Comparison of ENCODE assay signal across 1 cellular context in the genomic region with DNA sequence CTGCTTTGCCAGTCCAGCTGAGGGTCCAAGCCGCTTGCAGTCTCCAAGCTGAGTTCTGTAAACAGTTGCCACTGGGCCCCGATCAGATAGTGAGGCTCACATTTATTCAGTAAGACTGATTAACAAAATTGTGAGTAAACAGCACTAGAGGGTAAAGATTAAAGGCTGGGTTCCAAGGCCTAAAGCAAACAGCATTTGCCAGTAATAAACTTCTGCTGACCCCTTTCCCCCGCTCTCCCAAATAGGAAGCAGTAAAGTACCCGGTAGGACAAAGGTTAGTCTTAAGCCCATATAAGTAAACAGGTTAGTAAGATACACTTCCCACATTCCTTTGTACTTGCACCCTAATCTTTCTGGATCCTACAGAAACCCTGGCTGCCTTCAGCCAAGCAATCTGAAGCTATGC.
TF ChIP-seq lines count a peak whose summit lies in the region.

No MANE protein-coding gene starts in this region.

TF ChIP-seq in HepG2, 621 proteins besides CTCF, POLR2A, EP300 and RAD21 (continued from another document and continues in another):
- TF ChIP-seq, protein P1, sequence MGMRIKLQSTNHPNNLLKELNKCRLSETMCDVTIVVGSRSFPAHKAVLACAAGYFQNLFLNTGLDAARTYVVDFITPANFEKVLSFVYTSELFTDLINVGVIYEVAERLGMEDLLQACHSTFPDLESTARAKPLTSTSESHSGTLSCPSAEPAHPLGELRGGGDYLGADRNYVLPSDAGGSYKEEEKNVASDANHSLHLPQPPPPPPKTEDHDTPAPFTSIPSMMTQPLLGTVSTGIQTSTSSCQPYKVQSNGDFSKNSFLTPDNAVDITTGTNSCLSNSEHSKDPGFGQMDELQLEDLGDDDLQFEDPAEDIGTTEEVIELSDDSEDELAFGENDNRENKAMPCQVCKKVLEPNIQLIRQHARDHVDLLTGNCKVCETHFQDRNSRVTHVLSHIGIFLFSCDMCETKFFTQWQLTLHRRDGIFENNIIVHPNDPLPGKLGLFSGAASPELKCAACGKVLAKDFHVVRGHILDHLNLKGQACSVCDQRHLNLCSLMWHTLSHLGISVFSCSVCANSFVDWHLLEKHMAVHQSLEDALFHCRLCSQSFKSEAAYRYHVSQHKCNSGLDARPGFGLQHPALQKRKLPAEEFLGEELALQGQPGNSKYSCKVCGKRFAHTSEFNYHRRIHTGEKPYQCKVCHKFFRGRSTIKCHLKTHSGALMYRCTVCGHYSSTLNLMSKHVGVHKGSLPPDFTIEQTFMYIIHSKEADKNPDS (CRISPR knock-in tag; IDR thresholded peaks at IDR 0.05) = peak; percentile 91
- TF ChIP-seq SOX5 (CRISPR knock-in tag; IDR thresholded peaks at IDR 0.05; ENCODE audit: borderline replicate concordance) (peak; percentile 88), ZFY (CRISPR knock-in tag; IDR thresholded peaks at IDR 0.05) (0 out of 2 replicates have a peak, but pooled peaks have one; percentile 25), PAX8 (CRISPR knock-in tag; IDR thresholded peaks at IDR 0.05; ENCODE audit: borderline replicate concordance) (no peak), RARG (CRISPR knock-in tag; IDR thresholded peaks at IDR 0.05; ENCODE audit: low read depth) (no peak), MIER3 (CRISPR knock-in tag; IDR thresholded peaks at IDR 0.05; ENCODE audit: borderline replicate concordance) (peak; percentile 82; the same call in 1 of the 2 replicates), RAD51 (IDR thresholded peaks at IDR 0.05; ENCODE audit: borderline replicate concordance) (no peak), MTF2 (CRISPR knock-in tag; IDR thresholded peaks at IDR 0.05; ENCODE audit: borderline replicate concordance) (no peak), NCOA2 (CRISPR knock-in tag; IDR thresholded peaks at IDR 0.05) (peak; percentile 98), ZZZ3 (CRISPR knock-in tag; IDR thresholded peaks at IDR 0.05; ENCODE audit: borderline replicate concordance) (no peak), TCF7L2 (IDR thresholded peaks at IDR 0.05; ENCODE audit: low read depth, low read length) (peak; percentile 48; the same call in 1 of the 2 replicates), ZNF572 (CRISPR knock-in tag; IDR thresholded peaks at IDR 0.05) (no peak), ZNF17 (CRISPR knock-in tag; IDR thresholded peaks at IDR 0.05) (no peak), TP53 (CRISPR knock-in tag; conservative IDR thresholded peaks at IDR 0.05) (no peak), TAF15 (IDR thresholded peaks at IDR 0.05; ENCODE audit: low read depth, low read length, poor library complexity, severe bottlenecking) (no peak), NCOA5 (CRISPR knock-in tag; IDR thresholded peaks at IDR 0.05) (no peak), ZNF24 (IDR thresholded peaks at IDR 0.05) (no peak), SYNCRIP (IDR thresholded peaks at IDR 0.05; ENCODE audit: insufficient read depth, low read depth, low read length) (no peak), KAT8 (CRISPR knock-in tag; IDR thresholded peaks at IDR 0.05) (peak; percentile 76), ZNF629 (CRISPR knock-in tag; conservative IDR thresholded peaks at IDR 0.05) (peak; percentile 29; the same call in 1 of the 2 replicates), NONO (IDR thresholded peaks at IDR 0.05) (no peak), NONO (CRISPR knock-in tag; conservative IDR thresholded peaks at IDR 0.05) (peak; percentile 38; the same call in 1 of the 2 replicates), SUZ12 (IDR thresholded peaks at IDR 0.05; ENCODE audit: low read depth, low read length) (no peak), ZNF263 (CRISPR knock-in tag; IDR thresholded peaks at IDR 0.05) (no peak), MYNN (CRISPR knock-in tag; IDR thresholded peaks at IDR 0.05; ENCODE audit: low read depth) (no peak), KDM6A (CRISPR knock-in tag; IDR thresholded peaks at IDR 0.05; ENCODE audit: low read depth) (peak; percentile 98), ZNF652 (CRISPR knock-in tag; IDR thresholded peaks at IDR 0.05; ENCODE audit: borderline replicate concordance, low read depth) (0 out of 2 replicates have a peak, but pooled peaks have one; percentile 12), ZNF644 (CRISPR knock-in tag; IDR thresholded peaks at IDR 0.05; ENCODE audit: low read depth) (peak; percentile 36; the same call in 1 of the 2 replicates), IRF2 (CRISPR knock-in tag; IDR thresholded peaks at IDR 0.05) (peak; percentile 85), NCOR1 (IDR thresholded peaks at IDR 0.05; ENCODE audit: borderline replicate concordance, low read length) (peak; percentile 81), FOXP1 (IDR thresholded peaks at IDR 0.05) (peak; percentile 87), FOXP1 (CRISPR knock-in tag; IDR thresholded peaks at IDR 0.05) (peak; percentile 99), SMARCC2 (IDR thresholded peaks at IDR 0.05) (no peak), PHF21A (CRISPR knock-in tag; IDR thresholded peaks at IDR 0.05) (peak; percentile 74), ZNF205 (CRISPR knock-in tag; IDR thresholded peaks at IDR 0.05) (0 out of 2 replicates have a peak, but pooled peaks have one; percentile 42), ZFP62 (CRISPR knock-in tag; IDR thresholded peaks at IDR 0.05) (no peak), RARA (CRISPR knock-in tag; IDR thresholded peaks at IDR 0.05) (peak; percentile 100)
- TF ChIP-seq, protein P2, sequence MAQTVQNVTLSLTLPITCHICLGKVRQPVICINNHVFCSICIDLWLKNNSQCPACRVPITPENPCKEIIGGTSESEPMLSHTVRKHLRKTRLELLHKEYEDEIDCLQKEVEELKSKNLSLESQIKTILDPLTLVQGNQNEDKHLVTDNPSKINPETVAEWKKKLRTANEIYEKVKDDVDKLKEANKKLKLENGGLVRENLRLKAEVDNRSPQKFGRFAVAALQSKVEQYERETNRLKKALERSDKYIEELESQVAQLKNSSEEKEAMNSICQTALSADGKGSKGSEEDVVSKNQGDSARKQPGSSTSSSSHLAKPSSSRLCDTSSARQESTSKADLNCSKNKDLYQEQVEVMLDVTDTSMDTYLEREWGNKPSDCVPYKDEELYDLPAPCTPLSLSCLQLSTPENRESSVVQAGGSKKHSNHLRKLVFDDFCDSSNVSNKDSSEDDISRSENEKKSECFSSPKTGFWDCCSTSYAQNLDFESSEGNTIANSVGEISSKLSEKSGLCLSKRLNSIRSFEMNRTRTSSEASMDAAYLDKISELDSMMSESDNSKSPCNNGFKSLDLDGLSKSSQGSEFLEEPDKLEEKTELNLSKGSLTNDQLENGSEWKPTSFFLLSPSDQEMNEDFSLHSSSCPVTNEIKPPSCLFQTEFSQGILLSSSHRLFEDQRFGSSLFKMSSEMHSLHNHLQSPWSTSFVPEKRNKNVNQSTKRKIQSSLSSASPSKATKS (CRISPR knock-in tag; IDR thresholded peaks at IDR 0.05) = no peak
- TF ChIP-seq, protein P3, sequence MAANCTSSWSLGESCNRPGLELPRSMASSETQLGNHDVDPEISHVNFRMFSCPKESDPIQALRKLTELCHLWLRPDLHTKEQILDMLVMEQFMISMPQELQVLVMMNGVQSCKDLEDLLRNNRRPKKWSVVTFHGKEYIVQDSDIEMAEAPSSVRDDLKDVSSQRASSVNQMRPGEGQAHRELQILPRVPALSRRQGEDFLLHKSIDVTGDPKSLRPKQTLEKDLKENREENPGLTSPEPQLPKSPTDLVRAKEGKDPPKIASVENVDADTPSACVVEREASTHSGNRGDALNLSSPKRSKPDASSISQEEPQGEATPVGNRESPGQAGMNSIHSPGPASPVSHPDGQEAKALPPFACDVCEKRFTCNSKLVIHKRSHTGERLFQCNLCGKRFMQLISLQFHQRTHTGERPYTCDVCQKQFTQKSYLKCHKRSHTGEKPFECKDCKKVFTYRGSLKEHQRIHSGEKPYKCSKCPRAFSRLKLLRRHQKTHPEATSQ (CRISPR knock-in tag; IDR thresholded peaks at IDR 0.05; ENCODE audit: borderline replicate concordance) = peak; percentile 68; the same call in 1 of the 2 replicates
- TF ChIP-seq, protein P4, sequence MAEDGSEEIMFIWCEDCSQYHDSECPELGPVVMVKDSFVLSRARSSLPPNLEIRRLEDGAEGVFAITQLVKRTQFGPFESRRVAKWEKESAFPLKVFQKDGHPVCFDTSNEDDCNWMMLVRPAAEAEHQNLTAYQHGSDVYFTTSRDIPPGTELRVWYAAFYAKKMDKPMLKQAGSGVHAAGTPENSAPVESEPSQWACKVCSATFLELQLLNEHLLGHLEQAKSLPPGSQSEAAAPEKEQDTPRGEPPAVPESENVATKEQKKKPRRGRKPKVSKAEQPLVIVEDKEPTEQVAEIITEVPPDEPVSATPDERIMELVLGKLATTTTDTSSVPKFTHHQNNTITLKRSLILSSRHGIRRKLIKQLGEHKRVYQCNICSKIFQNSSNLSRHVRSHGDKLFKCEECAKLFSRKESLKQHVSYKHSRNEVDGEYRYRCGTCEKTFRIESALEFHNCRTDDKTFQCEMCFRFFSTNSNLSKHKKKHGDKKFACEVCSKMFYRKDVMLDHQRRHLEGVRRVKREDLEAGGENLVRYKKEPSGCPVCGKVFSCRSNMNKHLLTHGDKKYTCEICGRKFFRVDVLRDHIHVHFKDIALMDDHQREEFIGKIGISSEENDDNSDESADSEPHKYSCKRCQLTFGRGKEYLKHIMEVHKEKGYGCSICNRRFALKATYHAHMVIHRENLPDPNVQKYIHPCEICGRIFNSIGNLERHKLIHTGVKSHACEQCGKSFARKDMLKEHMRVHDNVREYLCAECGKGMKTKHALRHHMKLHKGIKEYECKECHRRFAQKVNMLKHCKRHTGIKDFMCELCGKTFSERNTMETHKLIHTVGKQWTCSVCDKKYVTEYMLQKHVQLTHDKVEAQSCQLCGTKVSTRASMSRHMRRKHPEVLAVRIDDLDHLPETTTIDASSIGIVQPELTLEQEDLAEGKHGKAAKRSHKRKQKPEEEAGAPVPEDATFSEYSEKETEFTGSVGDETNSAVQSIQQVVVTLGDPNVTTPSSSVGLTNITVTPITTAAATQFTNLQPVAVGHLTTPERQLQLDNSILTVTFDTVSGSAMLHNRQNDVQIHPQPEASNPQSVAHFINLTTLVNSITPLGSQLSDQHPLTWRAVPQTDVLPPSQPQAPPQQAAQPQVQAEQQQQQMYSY (CRISPR knock-in tag; IDR thresholded peaks at IDR 0.05) = no peak
- TF ChIP-seq, protein P5, sequence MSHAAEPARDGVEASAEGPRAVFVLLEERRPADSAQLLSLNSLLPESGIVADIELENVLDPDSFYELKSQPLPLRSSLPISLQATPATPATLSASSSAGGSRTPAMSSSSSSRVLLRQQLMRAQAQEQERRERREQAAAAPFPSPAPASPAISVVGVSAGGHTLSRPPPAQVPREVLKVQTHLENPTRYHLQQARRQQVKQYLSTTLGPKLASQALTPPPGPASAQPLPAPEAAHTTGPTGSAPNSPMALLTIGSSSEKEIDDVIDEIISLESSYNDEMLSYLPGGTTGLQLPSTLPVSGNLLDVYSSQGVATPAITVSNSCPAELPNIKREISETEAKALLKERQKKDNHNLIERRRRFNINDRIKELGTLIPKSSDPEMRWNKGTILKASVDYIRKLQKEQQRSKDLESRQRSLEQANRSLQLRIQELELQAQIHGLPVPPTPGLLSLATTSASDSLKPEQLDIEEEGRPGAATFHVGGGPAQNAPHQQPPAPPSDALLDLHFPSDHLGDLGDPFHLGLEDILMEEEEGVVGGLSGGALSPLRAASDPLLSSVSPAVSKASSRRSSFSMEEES (CRISPR knock-in tag; IDR thresholded peaks at IDR 0.05) = peak; percentile 78
- TF ChIP-seq, protein P6, sequence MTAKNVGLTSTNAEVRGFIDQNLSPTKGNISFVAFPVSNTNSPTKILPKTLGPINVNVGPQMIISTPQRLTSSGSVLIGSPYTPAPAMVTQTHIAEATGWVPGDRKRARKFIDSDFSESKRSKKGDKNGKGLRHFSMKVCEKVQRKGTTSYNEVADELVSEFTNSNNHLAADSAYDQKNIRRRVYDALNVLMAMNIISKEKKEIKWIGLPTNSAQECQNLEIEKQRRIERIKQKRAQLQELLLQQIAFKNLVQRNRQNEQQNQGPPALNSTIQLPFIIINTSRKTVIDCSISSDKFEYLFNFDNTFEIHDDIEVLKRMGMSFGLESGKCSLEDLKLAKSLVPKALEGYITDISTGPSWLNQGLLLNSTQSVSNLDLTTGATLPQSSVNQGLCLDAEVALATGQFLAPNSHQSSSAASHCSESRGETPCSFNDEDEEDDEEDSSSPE (CRISPR knock-in tag; IDR thresholded peaks at IDR 0.05) = no peak
- TF ChIP-seq, protein P7, sequence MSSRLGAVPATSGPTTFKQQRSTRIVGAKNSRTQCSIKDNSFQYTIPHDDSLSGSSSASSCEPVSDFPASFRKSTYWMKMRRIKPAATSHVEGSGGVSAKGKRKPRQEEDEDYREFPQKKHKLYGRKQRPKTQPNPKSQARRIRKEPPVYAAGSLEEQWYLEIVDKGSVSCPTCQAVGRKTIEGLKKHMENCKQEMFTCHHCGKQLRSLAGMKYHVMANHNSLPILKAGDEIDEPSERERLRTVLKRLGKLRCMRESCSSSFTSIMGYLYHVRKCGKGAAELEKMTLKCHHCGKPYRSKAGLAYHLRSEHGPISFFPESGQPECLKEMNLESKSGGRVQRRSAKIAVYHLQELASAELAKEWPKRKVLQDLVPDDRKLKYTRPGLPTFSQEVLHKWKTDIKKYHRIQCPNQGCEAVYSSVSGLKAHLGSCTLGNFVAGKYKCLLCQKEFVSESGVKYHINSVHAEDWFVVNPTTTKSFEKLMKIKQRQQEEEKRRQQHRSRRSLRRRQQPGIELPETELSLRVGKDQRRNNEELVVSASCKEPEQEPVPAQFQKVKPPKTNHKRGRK (CRISPR knock-in tag; IDR thresholded peaks at IDR 0.05) = no peak
- TF ChIP-seq, protein P8, sequence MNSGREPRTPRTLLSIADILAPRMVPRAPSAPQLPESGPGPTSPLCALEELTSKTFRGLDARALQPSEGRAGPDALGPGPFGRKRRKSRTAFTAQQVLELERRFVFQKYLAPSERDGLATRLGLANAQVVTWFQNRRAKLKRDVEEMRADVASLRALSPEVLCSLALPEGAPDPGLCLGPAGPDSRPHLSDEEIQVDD (CRISPR knock-in tag; IDR thresholded peaks at IDR 0.05; ENCODE audit: borderline replicate concordance) = no peak
- TF ChIP-seq, protein P9, sequence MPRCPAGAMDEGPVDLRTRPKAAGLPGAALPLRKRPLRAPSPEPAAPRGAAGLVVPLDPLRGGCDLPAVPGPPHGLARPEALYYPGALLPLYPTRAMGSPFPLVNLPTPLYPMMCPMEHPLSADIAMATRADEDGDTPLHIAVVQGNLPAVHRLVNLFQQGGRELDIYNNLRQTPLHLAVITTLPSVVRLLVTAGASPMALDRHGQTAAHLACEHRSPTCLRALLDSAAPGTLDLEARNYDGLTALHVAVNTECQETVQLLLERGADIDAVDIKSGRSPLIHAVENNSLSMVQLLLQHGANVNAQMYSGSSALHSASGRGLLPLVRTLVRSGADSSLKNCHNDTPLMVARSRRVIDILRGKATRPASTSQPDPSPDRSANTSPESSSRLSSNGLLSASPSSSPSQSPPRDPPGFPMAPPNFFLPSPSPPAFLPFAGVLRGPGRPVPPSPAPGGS (CRISPR knock-in tag; IDR thresholded peaks at IDR 0.05) = no peak
